Comparison of ENCODE assay signal across 30 cellular contexts in the genomic region with DNA sequence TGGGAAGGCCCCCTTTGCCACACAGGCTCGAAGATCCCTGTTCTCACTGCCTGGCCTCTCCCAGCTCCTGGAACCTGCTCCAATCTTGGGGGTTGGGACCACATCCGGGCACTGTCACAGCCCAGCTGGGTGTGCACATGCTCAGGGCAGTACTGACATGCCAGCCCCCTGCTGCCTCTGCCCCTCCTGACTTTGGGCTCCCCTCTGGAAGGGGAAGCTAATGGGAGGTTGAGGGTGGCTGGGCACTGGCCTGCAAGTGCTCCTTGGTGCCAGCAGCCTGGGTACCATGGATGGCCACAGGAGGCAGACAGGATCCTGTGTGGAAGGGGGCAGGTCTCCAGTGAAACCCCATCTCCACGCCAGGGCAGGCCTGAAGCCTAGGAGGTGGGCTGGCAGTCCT.
"Had no signal": no experiment of that assay in that cellular context is flagged by ENCODE, and none has a peak within 500 bp of the region (broad histone marks: within the 10 kb centered on the region; RNA-seq: fewer than 3 reads in every experiment).

No MANE protein-coding gene starts in this region.

- H3K36me3 ChIP-seq: brain microvascular endothelial cell, esophagus muscularis mucosa, gastrocnemius medialis had no signal

- H3K9me3 Mint-ChIP-seq: activated naive CD8-positive, alpha-beta T cell treated with anti-CD3 and anti-CD28 coated beads, Interleukin-2, amount 10 ng/mL, durations not matched to agents 7 days and 5 days had no signal

- ATAC-seq: activated CD4-positive, alpha-beta T cell treated with anti-CD3 and anti-CD28 coated beads for 36 hours; activated CD8-positive, alpha-beta memory T cell treated with anti-CD3 and anti-CD28 coated beads, Interleukin-2, amount 10 ng/mL, durations not matched to agents 7 days and 5 days; activated CD8-positive, alpha-beta T cell treated with anti-CD3 and anti-CD28 coated beads, Interleukin-2, amount 10 ng/mL, durations not matched to agents 7 days and 5 days; effector memory CD8-positive, alpha-beta T cell; foreskin keratinocyte; gastrocnemius medialis had no signal

- H3K4me3 Mint-ChIP-seq: activated CD4-positive, alpha-beta memory T cell treated with anti-CD3 and anti-CD28 coated beads for 36 hours; activated CD4-positive, alpha-beta T cell treated with anti-CD3 and anti-CD28 coated beads for 36 hours; activated CD4-positive, alpha-beta T cell treated with anti-CD3 and anti-CD28 coated beads, Interleukin-2, amount 10 ng/mL, durations not matched to agents 24 days and 14 days; activated CD8-positive, alpha-beta memory T cell treated with anti-CD3 and anti-CD28 coated beads, Interleukin-2, amount 10 ng/mL, durations not matched to agents 7 days and 5 days; activated CD8-positive, alpha-beta T cell treated with anti-CD3 and anti-CD28 coated beads, Interleukin-2, amount 10 ng/mL, durations not matched to agents 7 days and 5 days; activated naive CD4-positive, alpha-beta T cell treated with anti-CD3 and anti-CD28 coated beads for 36 hours; activated naive CD4-positive, alpha-beta T cell treated with anti-CD3 and anti-CD28 coated beads, Interleukin-2, amount 50 U/mL, for 24 hours; activated naive CD8-positive, alpha-beta T cell treated with anti-CD3 and anti-CD28 coated beads, Interleukin-2, amount 10 ng/mL, durations not matched to agents 7 days and 5 days; activated T-helper 1 cell treated with anti-CD3 and anti-CD28 coated beads, Interleukin-12 subunit alpha, Interleukin-12 subunit beta, Interleukin-2, Interleukin-4 antibody, amounts not matched to agents 30 ng/mL and 10 ng/mL and 1 ng/mL, durations not matched to agents 14 hours and 24 hours and 36 hours; effector memory CD8-positive, alpha-beta T cell had no signal

- H3K27ac Mint-ChIP-seq: activated CD4-positive, alpha-beta memory T cell treated with anti-CD3 and anti-CD28 coated beads for 36 hours; activated CD4-positive, alpha-beta T cell treated with anti-CD3 and anti-CD28 coated beads for 36 hours; activated CD4-positive, alpha-beta T cell treated with anti-CD3 and anti-CD28 coated beads, Interleukin-2, amount 10 ng/mL, durations not matched to agents 24 days and 14 days; activated CD8-positive, alpha-beta memory T cell treated with anti-CD3 and anti-CD28 coated beads, Interleukin-2, amount 10 ng/mL, durations not matched to agents 7 days and 5 days; activated CD8-positive, alpha-beta T cell treated with anti-CD3 and anti-CD28 coated beads, Interleukin-2, amount 10 ng/mL, durations not matched to agents 7 days and 5 days; activated naive CD4-positive, alpha-beta T cell treated with anti-CD3 and anti-CD28 coated beads for 36 hours; activated naive CD4-positive, alpha-beta T cell treated with anti-CD3 and anti-CD28 coated beads, Interleukin-2, amount 50 U/mL, for 24 hours; activated naive CD8-positive, alpha-beta T cell treated with anti-CD3 and anti-CD28 coated beads, Interleukin-2, amount 10 ng/mL, durations not matched to agents 7 days and 5 days; activated T-helper 1 cell treated with anti-CD3 and anti-CD28 coated beads, Interleukin-12 subunit alpha, Interleukin-12 subunit beta, Interleukin-2, Interleukin-4 antibody, amounts not matched to agents 30 ng/mL and 10 ng/mL and 1 ng/mL, durations not matched to agents 14 hours and 24 hours and 36 hours; activated T-helper 2 cell treated with anti-CD3 and anti-CD28 coated beads, Interferon-gamma antibody, Interleukin-2, Interleukin-4, amounts not matched to agents 10 μg/mL and 5 μg/mL and 100 μg/mL, durations not matched to agents 14 hours and 24 hours and 36 hours; effector memory CD8-positive, alpha-beta T cell had no signal

- FAIRE-seq: astrocyte, colon had no signal

- H3K4me3 ChIP-seq: esophagus muscularis mucosa, gastrocnemius medialis had no signal

- H3K27me3 ChIP-seq: brain microvascular endothelial cell, esophagus muscularis mucosa, foreskin keratinocyte, gastrocnemius medialis had no signal

- H3K36me3 Mint-ChIP-seq: activated CD4-positive, alpha-beta memory T cell treated with anti-CD3 and anti-CD28 coated beads for 36 hours; activated CD8-positive, alpha-beta memory T cell treated with anti-CD3 and anti-CD28 coated beads, Interleukin-2, amount 10 ng/mL, durations not matched to agents 7 days and 5 days; activated naive CD4-positive, alpha-beta T cell treated with anti-CD3 and anti-CD28 coated beads, Interleukin-2, amount 50 U/mL, for 24 hours; activated naive CD8-positive, alpha-beta T cell treated with anti-CD3 and anti-CD28 coated beads, Interleukin-2, amount 10 ng/mL, durations not matched to agents 7 days and 5 days had no signal

- DNase-seq: activated CD4-positive, alpha-beta memory T cell treated with anti-CD3 and anti-CD28 coated beads for 36 hours; activated CD4-positive, alpha-beta T cell treated with anti-CD3 and anti-CD28 coated beads for 36 hours; activated CD4-positive, alpha-beta T cell treated with anti-CD3 and anti-CD28 coated beads, Interleukin-2, amount 10 ng/mL, durations not matched to agents 24 days and 14 days; activated CD4-positive, CD25-positive, alpha-beta regulatory T cell; activated CD4-positive, CD25-positive, alpha-beta regulatory T cell treated with anti-CD3 and anti-CD28 coated beads, Interleukin-2, amount 50 U/mL, for 72 hours; activated CD8-positive, alpha-beta memory T cell treated with anti-CD3 and anti-CD28 coated beads, Interleukin-2, amount 10 ng/mL, durations not matched to agents 7 days and 5 days; activated CD8-positive, alpha-beta memory T cell treated with anti-CD3 and anti-CD28 coated beads, Interleukin-2, amount 50 U/mL, for 4 hours; activated CD8-positive, alpha-beta T cell treated with anti-CD3 and anti-CD28 coated beads, Interleukin-2, amount 10 ng/mL, durations not matched to agents 7 days and 5 days; activated effector memory CD4-positive, alpha-beta T cell treated with anti-CD3 and anti-CD28 coated beads, Interleukin-2, amount 50 U/mL, for 16 hours; activated naive CD4-positive, alpha-beta T cell treated with anti-CD3 and anti-CD28 coated beads for 36 hours; activated naive CD8-positive, alpha-beta T cell treated with anti-CD3 and anti-CD28 coated beads, Interleukin-2, amount 10 ng/mL, durations not matched to agents 7 days and 5 days; activated T-cell treated with anti-CD3 and anti-CD28 coated beads, Interleukin-2, amount 50 U/mL, for 1 hour; activated T-cell treated with anti-CD3 and anti-CD28 coated beads, Interleukin-2, amount 50 U/mL, for 48 hours; amniotic stem cell; anterior cingulate cortex; brain microvascular endothelial cell; caudate nucleus; cortex of kidney; dermis blood vessel endothelial cell; effector CD4-positive, alpha-beta T cell; effector memory CD8-positive, alpha-beta T cell; erythroblast; foreskin keratinocyte; gastrocnemius medialis had no signal

- H3K27ac ChIP-seq: brain microvascular endothelial cell, esophagus muscularis mucosa, foreskin keratinocyte, gastrocnemius medialis had no signal

- H3K9me3 ChIP-seq: esophagus muscularis mucosa, gastrocnemius medialis had no signal

- H3K4me1 Mint-ChIP-seq: activated CD4-positive, alpha-beta T cell treated with anti-CD3 and anti-CD28 coated beads for 36 hours; activated CD4-positive, alpha-beta T cell treated with anti-CD3 and anti-CD28 coated beads, Interleukin-2, amount 10 ng/mL, durations not matched to agents 24 days and 14 days; activated CD8-positive, alpha-beta memory T cell treated with anti-CD3 and anti-CD28 coated beads, Interleukin-2, amount 10 ng/mL, durations not matched to agents 7 days and 5 days; activated naive CD4-positive, alpha-beta T cell treated with anti-CD3 and anti-CD28 coated beads, Interleukin-2, amount 50 U/mL, for 24 hours; activated naive CD8-positive, alpha-beta T cell treated with anti-CD3 and anti-CD28 coated beads, Interleukin-2, amount 10 ng/mL, durations not matched to agents 7 days and 5 days had no signal

- H3K4me1 ChIP-seq: foreskin keratinocyte, gastrocnemius medialis had no signal
